In genomic region chr9:69086769-69087168, GRCh38 we compare ENCODE assay signal across 24 cellular contexts. TPM values are rescaled to one million over a fixed set of nuclear protein-coding genes. Genes with fewer than 3 reads are reported as not detected.
DNase-seq lines count a peak whose midpoint lies in the region; ATAC-seq and TF ChIP-seq lines count a peak whose summit lies in the region.
"Had no signal": no experiment of that assay in that cellular context is flagged by ENCODE, and none has a peak within 500 bp of the region (broad histone marks: within the 10 kb centered on the region; RNA-seq: fewer than 3 reads in every experiment).

No MANE protein-coding gene starts in this region.

- no peaks in the 10 kb centered on the region for H3K9me3 ChIP-seq in Karpas-422 (ENCODE audit: low read length)
- no peaks in the 10 kb centered on the region for H3K9me3 ChIP-seq in body of pancreas
- no peaks in the 10 kb centered on the region for H3K9me3 ChIP-seq in right lobe of liver
- H3K9me3 ChIP-seq: sigmoid colon, suprapubic skin had no signal

- ATAC-seq in body of pancreas (peak; percentile 52), right lobe of liver (peak; percentile 89 to 95 (median 90))
- no peak for ATAC-seq in effector memory CD8-positive, alpha-beta T cell (replicated peaks)
- ATAC-seq: activated naive CD8-positive, alpha-beta T cell treated with anti-CD3 and anti-CD28 coated beads, Interleukin-2, amount 50 U/mL, for 24 hours; stimulated activated memory B cell treated with anti-CD40 and anti-IgM and Interleukin-4, amounts not matched to agents 10 μg/mL and 1 μg/mL and 100 μg/mL, for 72 hours had no signal

- H3K27me3 ChIP-seq in Karpas-422 (ENCODE audit: low read length) (no peaks in the 10 kb centered on the region), body of pancreas (no peaks in the 10 kb centered on the region), right lobe of liver (no peaks in the 10 kb centered on the region)
- H3K27me3 ChIP-seq: sigmoid colon, suprapubic skin had no signal

- no peaks in the 10 kb centered on the region for H3K79me2 ChIP-seq in Karpas-422 (ENCODE audit: low read length)

- no peak overlapping the region for H2AFZ ChIP-seq in Karpas-422 (ENCODE audit: low read length)
- H2AFZ ChIP-seq: GM23248, PC-9 had no signal

- CTCF ChIA-PET in activated naive CD4-positive, alpha-beta T cell treated with anti-CD3 and anti-CD28 coated beads for 36 hours (lab: Charles Lee) = no interaction called here

- H3K36me3 Mint-ChIP-seq in effector memory CD8-positive, alpha-beta T cell (ENCODE audit: insufficient read depth) = no peaks in the 10 kb centered on the region
- H3K36me3 Mint-ChIP-seq in activated naive CD4-positive, alpha-beta T cell treated with anti-CD3 and anti-CD28 coated beads for 36 hours (ENCODE audit: low read depth) = no peaks in the 10 kb centered on the region
- H3K36me3 Mint-ChIP-seq: stimulated activated memory B cell treated with anti-CD40 and anti-IgM and Interleukin-4, amounts not matched to agents 10 μg/mL and 1 μg/mL and 100 μg/mL, for 72 hours had no signal

- no peak overlapping the region for H3K4me3 Mint-ChIP-seq in effector memory CD8-positive, alpha-beta T cell
- H3K4me3 Mint-ChIP-seq in activated naive CD4-positive, alpha-beta T cell treated with anti-CD3 and anti-CD28 coated beads for 36 hours = no peak overlapping the region
- H3K4me3 Mint-ChIP-seq: activated naive CD8-positive, alpha-beta T cell treated with anti-CD3 and anti-CD28 coated beads, Interleukin-2, amount 50 U/mL, for 24 hours; activated T-cell treated with anti-CD3 and anti-CD28 coated beads, Interleukin-2, amount 50 U/mL, for 24 hours; HFFc6; memory B cell; stimulated activated memory B cell treated with anti-CD40 and anti-IgM and Interleukin-4, amounts not matched to agents 10 μg/mL and 1 μg/mL and 100 μg/mL, for 72 hours had no signal

- no peak for TF ChIP-seq CTCF in body of pancreas (IDR thresholded peaks at IDR 0.05)
- TF ChIP-seq CTCF in right lobe of liver (IDR thresholded peaks at IDR 0.05) = no peak

- no peaks in the 10 kb centered on the region for H4K20me1 ChIP-seq in Karpas-422 (ENCODE audit: insufficient read depth, low read depth, low read length)

- H3K9ac ChIP-seq in Karpas-422 (ENCODE audit: low read length) = no peak overlapping the region
- H3K9ac ChIP-seq: GM23248 had no signal

- H3K4me3 ChIP-seq in Karpas-422 (ENCODE audit: low read length) (no peak overlapping the region), body of pancreas (no peak overlapping the region), right lobe of liver (no peak overlapping the region)
- H3K4me3 ChIP-seq: GM23248, PC-9, sigmoid colon, suprapubic skin had no signal

- H3K9me2 ChIP-seq in Karpas-422 (replicated peaks; ENCODE audit: insufficient read depth, low read length) = no peaks in the 10 kb centered on the region

- H3K27me3 Mint-ChIP-seq in effector memory CD8-positive, alpha-beta T cell = no peaks in the 10 kb centered on the region
- no peaks in the 10 kb centered on the region for H3K27me3 Mint-ChIP-seq in activated naive CD4-positive, alpha-beta T cell treated with anti-CD3 and anti-CD28 coated beads for 36 hours (ENCODE audit: low read depth)
- H3K27me3 Mint-ChIP-seq: activated naive CD8-positive, alpha-beta T cell treated with anti-CD3 and anti-CD28 coated beads, Interleukin-2, amount 50 U/mL, for 24 hours; activated T-cell treated with anti-CD3 and anti-CD28 coated beads, Interleukin-2, amount 50 U/mL, for 24 hours; memory B cell; stimulated activated memory B cell treated with anti-CD40 and anti-IgM and Interleukin-4, amounts not matched to agents 10 μg/mL and 1 μg/mL and 100 μg/mL, for 72 hours had no signal

- WGBS in body of pancreas, 2 donors = 20 to 33% methylated on average over 2 of the region's 2 CpGs
- WGBS in right lobe of liver (ENCODE audit: insufficient coverage, low coverage, low lambda C conversion rate, missing lambda C conversion rate) = 36% methylated on average over 2 of the region's 2 CpGs

- no peaks in the 10 kb centered on the region for H3K9me3 Mint-ChIP-seq in effector memory CD8-positive, alpha-beta T cell
- no peaks in the 10 kb centered on the region for H3K9me3 Mint-ChIP-seq in activated naive CD4-positive, alpha-beta T cell treated with anti-CD3 and anti-CD28 coated beads for 36 hours
- H3K9me3 Mint-ChIP-seq: activated naive CD8-positive, alpha-beta T cell treated with anti-CD3 and anti-CD28 coated beads, Interleukin-2, amount 50 U/mL, for 24 hours; activated T-cell treated with anti-CD3 and anti-CD28 coated beads, Interleukin-2, amount 50 U/mL, for 24 hours; HFFc6; memory B cell; stimulated activated memory B cell treated with anti-CD40 and anti-IgM and Interleukin-4, amounts not matched to agents 10 μg/mL and 1 μg/mL and 100 μg/mL, for 72 hours had no signal

- DNase-seq in DMS53 treated with DMSO at 0.1 percent for 48 hours (lab: John Stamatoyannopoulos, UW; ENCODE audit: unreplicated experiment) = peak; percentile 37
- DNase-seq in Karpas-422 = peak; percentile 17
- no peak for DNase-seq in body of pancreas
- no peak for DNase-seq in right lobe of liver
- DNase-seq in activated naive CD4-positive, alpha-beta T cell treated with Interleukin-2 at 50 U/mL for 16 hours = no peak
- no peak for DNase-seq in effector memory CD8-positive, alpha-beta T cell
- no peak for DNase-seq in activated naive CD4-positive, alpha-beta T cell treated with anti-CD3 and anti-CD28 coated beads for 36 hours
- DNase-seq: activated CD4-positive, alpha-beta T cell treated with anti-CD3 and anti-CD28 coated beads for 4 hours; activated gamma-delta T cell; activated naive CD8-positive, alpha-beta T cell treated with anti-CD3 and anti-CD28 coated beads, Interleukin-2, amount 50 U/mL, for 24 hours; activated T-cell treated with anti-CD3 and anti-CD28 coated beads, Interleukin-2, amount 50 U/mL, for 24 hours; GM23248; HFFc6; NCI-H187; NCI-H2227 treated with DMSO at 0.1 percent for 48 hours; NK-92 treated with Interleukin-12 subunit alpha and Interleukin-12 subunit beta, amount 100 ng/mL, for 24 hours; PC-9; posterior cingulate gyrus; sigmoid colon; stimulated activated CD4-positive, alpha-beta T cell treated with anti-CD3 and anti-CD28 coated beads, Interleukin-4, amount 100 ng/mL, for 4 hours had no signal

- H3K36me3 ChIP-seq in Karpas-422 (ENCODE audit: insufficient read depth, low read length) (no peaks in the 10 kb centered on the region), body of pancreas (replicated peaks in 1 of 2; ENCODE audit: insufficient read depth in 1 of 2, low read depth in 2 of 2) (no peaks in the 10 kb centered on the region), right lobe of liver (no peaks in the 10 kb centered on the region)
- H3K36me3 ChIP-seq: sigmoid colon, suprapubic skin had no signal

- TF ChIP-seq POLR2A in body of pancreas (IDR thresholded peaks at IDR 0.05) = no peak
- no peak for TF ChIP-seq POLR2A in right lobe of liver (IDR thresholded peaks at IDR 0.05)

- intact Hi-C loops in body of pancreas (cut with DNase I) = no loop called here
- intact Hi-C loops in right lobe of liver (cut with DNase I) = no loop called here
- intact Hi-C loops in activated naive CD4-positive, alpha-beta T cell treated with anti-CD3 and anti-CD28 coated beads for 36 hours (cut with micrococcal nuclease) = no loop called here

- H3K27ac ChIP-seq in Karpas-422 (ENCODE audit: low read length) (no peak overlapping the region), body of pancreas (peak overlapping the region in 3 of 4 donors; percentile 28 to 53 (median 40)), right lobe of liver (peak overlapping the region in 2 of 3 donors; percentile 75 to 77)
- H3K27ac ChIP-seq: epithelial cell of prostate, GM23248, PC-9, sigmoid colon, suprapubic skin had no signal

- H3K4me2 ChIP-seq in Karpas-422 (ENCODE audit: low read depth, low read length, poor library complexity, severe bottlenecking) = no peak overlapping the region
- H3K4me2 ChIP-seq: PC-9 had no signal

- H3K4me1 ChIP-seq in Karpas-422 (ENCODE audit: low read length) (no peaks in the 10 kb centered on the region), body of pancreas (peaks cover 19% of the 10 kb centered on the region), right lobe of liver (peaks cover 0 to 20% (median 4%) of the 10 kb centered on the region in 4 donors)
- H3K4me1 ChIP-seq: sigmoid colon had no signal

- H3K4me1 Mint-ChIP-seq in effector memory CD8-positive, alpha-beta T cell (ENCODE audit: low read depth in 2 of 2) = no peaks in the 10 kb centered on the region
- H3K4me1 Mint-ChIP-seq in activated naive CD4-positive, alpha-beta T cell treated with anti-CD3 and anti-CD28 coated beads for 36 hours (ENCODE audit: low read depth) = no peaks in the 10 kb centered on the region
- H3K4me1 Mint-ChIP-seq: activated naive CD8-positive, alpha-beta T cell treated with anti-CD3 and anti-CD28 coated beads, Interleukin-2, amount 50 U/mL, for 24 hours; memory B cell; stimulated activated memory B cell treated with anti-CD40 and anti-IgM and Interleukin-4, amounts not matched to agents 10 μg/mL and 1 μg/mL and 100 μg/mL, for 72 hours had no signal

- H3K27ac Mint-ChIP-seq in effector memory CD8-positive, alpha-beta T cell = no peak overlapping the region
- H3K27ac Mint-ChIP-seq in activated naive CD4-positive, alpha-beta T cell treated with anti-CD3 and anti-CD28 coated beads for 36 hours = no peak overlapping the region
- H3K27ac Mint-ChIP-seq: activated naive CD8-positive, alpha-beta T cell treated with anti-CD3 and anti-CD28 coated beads, Interleukin-2, amount 50 U/mL, for 24 hours; activated T-cell treated with anti-CD3 and anti-CD28 coated beads, Interleukin-2, amount 50 U/mL, for 24 hours; HFFc6; memory B cell; stimulated activated memory B cell treated with anti-CD40 and anti-IgM and Interleukin-4, amounts not matched to agents 10 μg/mL and 1 μg/mL and 100 μg/mL, for 72 hours had no signal

RNA-seq across cellular contexts. Expression of gene FXN, which starts 51.2 kb away (rescaled TPM):
- total RNA-seq in Karpas-422 (2014; rRNA removed; shearing (Covaris generic); ENCODE audit: low replicate concordance) = 8.3 and 26.3 TPM in 2 replicates
- 1 to 10 TPM; 3.1 to 6.9 TPM for total RNA-seq in body of pancreas
- 10 to 100 TPM; 12.5 to 30.4 (median 24.7) TPM for total RNA-seq in right lobe of liver
- 10 to 100 TPM; 16.8 to 17.3 TPM for total RNA-seq in activated naive CD4-positive, alpha-beta T cell treated with anti-CD3 and anti-CD28 coated beads for 36 hours

Comparison
In these comparisons a context has a peak if more than half of its experiments do, and no peak if none do; other contexts are left out.
1. DNase-seq: peak in DMS53 treated with DMSO at 0.1 percent for 48 hours (single experiment) and Karpas-422 (single experiment); none in body of pancreas (0 of 4), right lobe of liver (0 of 3), activated naive CD4-positive, alpha-beta T cell treated with Interleukin-2 at 50 U/mL for 16 hours (single experiment), effector memory CD8-positive, alpha-beta T cell (0 of 3) and activated naive CD4-positive, alpha-beta T cell treated with anti-CD3 and anti-CD28 coated beads for 36 hours (single experiment).